ENCODE assay signal across 13 cellular contexts in genomic region chr7:140829720-140830119, GRCh38.
DNase-seq lines count a peak whose midpoint lies in the region; ATAC-seq and TF ChIP-seq lines count a peak whose summit lies in the region.
"Had no signal": no experiment of that assay in that cellular context is flagged by ENCODE, and none has a peak within 500 bp of the region (broad histone marks: within the 10 kb centered on the region; RNA-seq: fewer than 3 reads in every experiment).

No MANE protein-coding gene starts in this region.

- no peaks in the 10 kb centered on the region for H3K4me1 Mint-ChIP-seq in activated T-cell treated with anti-CD3 and anti-CD28 coated beads, Interleukin-2, amount 50 U/mL, for 72 hours (ENCODE audit: low read depth)
- H3K4me1 Mint-ChIP-seq in activated T-cell treated with anti-CD3 and anti-CD28 coated beads, Interleukin-2, amount 50 U/mL, for 4 hours (ENCODE audit: low read depth), result no peaks in the 10 kb centered on the region
- H3K4me1 Mint-ChIP-seq in stimulated activated naive CD8-positive, alpha-beta T cell treated with anti-CD3 and anti-CD28 coated beads, Interleukin-15, Interleukin-2, amounts not matched to agents 100 ng/mL and 50 ng/mL, for 24 hours (ENCODE audit: low read depth), result no peaks in the 10 kb centered on the region
- H3K4me1 Mint-ChIP-seq in stimulated activated naive CD8-positive, alpha-beta T cell treated with anti-CD3 and anti-CD28 coated beads, Interleukin-15, amount 100 ng/mL, for 72 hours, result no peaks in the 10 kb centered on the region
- no peaks in the 10 kb centered on the region for H3K4me1 Mint-ChIP-seq in activated T-helper 17 cell treated with anti-CD3 and anti-CD28 coated beads, Interleukin-2, amount 50 U/mL, for 72 hours
- peaks cover 2% of the 10 kb centered on the region for H3K4me1 Mint-ChIP-seq in progenitor cell of endocrine pancreas (ENCODE audit: low read depth)
- peaks cover 0 to 2% of the 10 kb centered on the region in 2 donors for H3K4me1 Mint-ChIP-seq in stimulated activated naive B cell treated with anti-CD40 and anti-IgM and Interleukin-4, amounts not matched to agents 10 μg/mL and 1 μg/mL and 100 μg/mL, for 72 hours
- H3K4me1 Mint-ChIP-seq: CD14-positive monocyte, GM23338 had no signal

- no peak overlapping the region for H3K4me3 Mint-ChIP-seq in activated T-cell treated with anti-CD3 and anti-CD28 coated beads, Interleukin-2, amount 50 U/mL, for 72 hours
- H3K4me3 Mint-ChIP-seq in activated T-cell treated with anti-CD3 and anti-CD28 coated beads, Interleukin-2, amount 50 U/mL, for 4 hours, result no peak overlapping the region
- no peak overlapping the region for H3K4me3 Mint-ChIP-seq in stimulated activated naive CD8-positive, alpha-beta T cell treated with anti-CD3 and anti-CD28 coated beads, Interleukin-15, Interleukin-2, amounts not matched to agents 100 ng/mL and 50 ng/mL, for 24 hours
- H3K4me3 Mint-ChIP-seq in stimulated activated naive CD8-positive, alpha-beta T cell treated with anti-CD3 and anti-CD28 coated beads, Interleukin-15, amount 100 ng/mL, for 72 hours, result no peak overlapping the region
- H3K4me3 Mint-ChIP-seq in activated T-helper 17 cell treated with anti-CD3 and anti-CD28 coated beads, Interleukin-2, amount 50 U/mL, for 72 hours, result no peak overlapping the region
- H3K4me3 Mint-ChIP-seq in progenitor cell of endocrine pancreas (ENCODE audit: low read depth), result no peak overlapping the region
- H3K4me3 Mint-ChIP-seq in stimulated activated naive B cell treated with anti-CD40 and anti-IgM and Interleukin-4, amounts not matched to agents 10 μg/mL and 1 μg/mL and 100 μg/mL, for 72 hours, result no peak overlapping the region
- H3K4me3 Mint-ChIP-seq: CD14-positive monocyte; CD8-positive, alpha-beta T cell; GM23338 had no signal

- DNase-seq in activated T-cell treated with anti-CD3 and anti-CD28 coated beads, Interleukin-2, amount 50 U/mL, for 72 hours, result no peak
- no peak for DNase-seq in activated T-cell treated with anti-CD3 and anti-CD28 coated beads, Interleukin-2, amount 50 U/mL, for 4 hours
- DNase-seq in stimulated activated naive CD8-positive, alpha-beta T cell treated with anti-CD3 and anti-CD28 coated beads, Interleukin-15, amount 100 ng/mL, for 72 hours, result no peak
- DNase-seq in progenitor cell of endocrine pancreas (ENCODE audit: low spot score, unreplicated experiment), result no peak
- no peak for DNase-seq in NCI-H1417 (lab: John Stamatoyannopoulos, UW)
- no peak for DNase-seq in stimulated activated naive B cell treated with anti-CD40 and anti-IgM and Interleukin-4, amounts not matched to agents 10 μg/mL and 1 μg/mL and 100 μg/mL, for 72 hours
- DNase-seq: 8988T; CD8-positive, alpha-beta T cell; HCEC 1CT had no signal

- peak overlapping the region; percentile 7 for H3K27ac Mint-ChIP-seq in activated T-cell treated with anti-CD3 and anti-CD28 coated beads, Interleukin-2, amount 50 U/mL, for 72 hours
- H3K27ac Mint-ChIP-seq in stimulated activated naive CD8-positive, alpha-beta T cell treated with anti-CD3 and anti-CD28 coated beads, Interleukin-15, Interleukin-2, amounts not matched to agents 100 ng/mL and 50 ng/mL, for 24 hours, result peak overlapping the region; percentile 56
- no peak overlapping the region for H3K27ac Mint-ChIP-seq in stimulated activated naive CD8-positive, alpha-beta T cell treated with anti-CD3 and anti-CD28 coated beads, Interleukin-15, amount 100 ng/mL, for 72 hours
- H3K27ac Mint-ChIP-seq in activated T-helper 17 cell treated with anti-CD3 and anti-CD28 coated beads, Interleukin-2, amount 50 U/mL, for 72 hours, result peak overlapping the region; percentile 12
- H3K27ac Mint-ChIP-seq in progenitor cell of endocrine pancreas, result peak overlapping the region; percentile 21
- no peak overlapping the region for H3K27ac Mint-ChIP-seq in stimulated activated naive B cell treated with anti-CD40 and anti-IgM and Interleukin-4, amounts not matched to agents 10 μg/mL and 1 μg/mL and 100 μg/mL, for 72 hours
- H3K27ac Mint-ChIP-seq: CD14-positive monocyte; CD8-positive, alpha-beta T cell; GM23338 had no signal

- H3K9me3 Mint-ChIP-seq in activated T-cell treated with anti-CD3 and anti-CD28 coated beads, Interleukin-2, amount 50 U/mL, for 72 hours, result no peaks in the 10 kb centered on the region
- H3K9me3 Mint-ChIP-seq in activated T-cell treated with anti-CD3 and anti-CD28 coated beads, Interleukin-2, amount 50 U/mL, for 4 hours, result no peaks in the 10 kb centered on the region
- H3K9me3 Mint-ChIP-seq in stimulated activated naive CD8-positive, alpha-beta T cell treated with anti-CD3 and anti-CD28 coated beads, Interleukin-15, Interleukin-2, amounts not matched to agents 100 ng/mL and 50 ng/mL, for 24 hours, result no peaks in the 10 kb centered on the region
- no peaks in the 10 kb centered on the region for H3K9me3 Mint-ChIP-seq in stimulated activated naive CD8-positive, alpha-beta T cell treated with anti-CD3 and anti-CD28 coated beads, Interleukin-15, amount 100 ng/mL, for 72 hours
- no peaks in the 10 kb centered on the region for H3K9me3 Mint-ChIP-seq in activated T-helper 17 cell treated with anti-CD3 and anti-CD28 coated beads, Interleukin-2, amount 50 U/mL, for 72 hours
- H3K9me3 Mint-ChIP-seq in progenitor cell of endocrine pancreas (ENCODE audit: low read depth), result peaks cover 8% of the 10 kb centered on the region
- no peaks in the 10 kb centered on the region for H3K9me3 Mint-ChIP-seq in stimulated activated naive B cell treated with anti-CD40 and anti-IgM and Interleukin-4, amounts not matched to agents 10 μg/mL and 1 μg/mL and 100 μg/mL, for 72 hours
- H3K9me3 Mint-ChIP-seq: CD8-positive, alpha-beta T cell; GM23338 had no signal

- ATAC-seq in activated T-cell treated with anti-CD3 and anti-CD28 coated beads, Interleukin-2, amount 50 U/mL, for 72 hours (replicated peaks in 1 of 2), result no peak
- ATAC-seq in activated T-cell treated with anti-CD3 and anti-CD28 coated beads, Interleukin-2, amount 50 U/mL, for 4 hours, result no peak
- no peak for ATAC-seq in stimulated activated naive CD8-positive, alpha-beta T cell treated with anti-CD3 and anti-CD28 coated beads, Interleukin-15, amount 100 ng/mL, for 72 hours
- ATAC-seq in activated T-helper 17 cell treated with anti-CD3 and anti-CD28 coated beads, Interleukin-2, amount 50 U/mL, for 72 hours (replicated peaks), result no peak
- no peak for ATAC-seq in stimulated activated naive B cell treated with anti-CD40 and anti-IgM and Interleukin-4, amounts not matched to agents 10 μg/mL and 1 μg/mL and 100 μg/mL, for 72 hours (replicated peaks)
- ATAC-seq: CD8-positive, alpha-beta T cell; GM23338 had no signal

- no peaks in the 10 kb centered on the region for H3K27me3 Mint-ChIP-seq in activated T-cell treated with anti-CD3 and anti-CD28 coated beads, Interleukin-2, amount 50 U/mL, for 72 hours (ENCODE audit: low read depth)
- H3K27me3 Mint-ChIP-seq in activated T-cell treated with anti-CD3 and anti-CD28 coated beads, Interleukin-2, amount 50 U/mL, for 4 hours (ENCODE audit: low read depth), result no peaks in the 10 kb centered on the region
- H3K27me3 Mint-ChIP-seq in stimulated activated naive CD8-positive, alpha-beta T cell treated with anti-CD3 and anti-CD28 coated beads, Interleukin-15, Interleukin-2, amounts not matched to agents 100 ng/mL and 50 ng/mL, for 24 hours, result no peaks in the 10 kb centered on the region
- no peaks in the 10 kb centered on the region for H3K27me3 Mint-ChIP-seq in stimulated activated naive CD8-positive, alpha-beta T cell treated with anti-CD3 and anti-CD28 coated beads, Interleukin-15, amount 100 ng/mL, for 72 hours
- no peaks in the 10 kb centered on the region for H3K27me3 Mint-ChIP-seq in activated T-helper 17 cell treated with anti-CD3 and anti-CD28 coated beads, Interleukin-2, amount 50 U/mL, for 72 hours
- no peaks in the 10 kb centered on the region for H3K27me3 Mint-ChIP-seq in progenitor cell of endocrine pancreas
- no peaks in the 10 kb centered on the region for H3K27me3 Mint-ChIP-seq in stimulated activated naive B cell treated with anti-CD40 and anti-IgM and Interleukin-4, amounts not matched to agents 10 μg/mL and 1 μg/mL and 100 μg/mL, for 72 hours

- H3K36me3 Mint-ChIP-seq in activated T-cell treated with anti-CD3 and anti-CD28 coated beads, Interleukin-2, amount 50 U/mL, for 72 hours (ENCODE audit: insufficient read depth in 2 of 2), result peaks cover 3 to 7% of the 10 kb centered on the region in 2 donors
- peaks cover 43% of the 10 kb centered on the region for H3K36me3 Mint-ChIP-seq in activated T-cell treated with anti-CD3 and anti-CD28 coated beads, Interleukin-2, amount 50 U/mL, for 4 hours (ENCODE audit: insufficient read depth)
- peaks cover 41% of the 10 kb centered on the region for H3K36me3 Mint-ChIP-seq in stimulated activated naive CD8-positive, alpha-beta T cell treated with anti-CD3 and anti-CD28 coated beads, Interleukin-15, Interleukin-2, amounts not matched to agents 100 ng/mL and 50 ng/mL, for 24 hours (ENCODE audit: low read depth)
- peaks cover 49% of the 10 kb centered on the region for H3K36me3 Mint-ChIP-seq in activated T-helper 17 cell treated with anti-CD3 and anti-CD28 coated beads, Interleukin-2, amount 50 U/mL, for 72 hours (ENCODE audit: low read depth)
- H3K36me3 Mint-ChIP-seq in progenitor cell of endocrine pancreas (ENCODE audit: insufficient read depth), result peaks cover 43% of the 10 kb centered on the region
- peaks cover 17 to 58% of the 10 kb centered on the region in 2 donors for H3K36me3 Mint-ChIP-seq in stimulated activated naive B cell treated with anti-CD40 and anti-IgM and Interleukin-4, amounts not matched to agents 10 μg/mL and 1 μg/mL and 100 μg/mL, for 72 hours

- no peak for TF ChIP-seq CTCF in progenitor cell of endocrine pancreas (IDR thresholded peaks at IDR 0.05; ENCODE audit: unreplicated experiment)

Comparison
In these comparisons a context has a peak if more than half of its experiments do, and no peak if none do; other contexts are left out.
1. H3K27ac Mint-ChIP-seq: peak in activated T-cell treated with anti-CD3 and anti-CD28 coated beads, Interleukin-2, amount 50 U/mL, for 72 hours (single experiment), stimulated activated naive CD8-positive, alpha-beta T cell treated with anti-CD3 and anti-CD28 coated beads, Interleukin-15, Interleukin-2, amounts not matched to agents 100 ng/mL and 50 ng/mL, for 24 hours (single experiment), activated T-helper 17 cell treated with anti-CD3 and anti-CD28 coated beads, Interleukin-2, amount 50 U/mL, for 72 hours (single experiment) and progenitor cell of endocrine pancreas (single experiment); none in stimulated activated naive CD8-positive, alpha-beta T cell treated with anti-CD3 and anti-CD28 coated beads, Interleukin-15, amount 100 ng/mL, for 72 hours (0 of 2) and stimulated activated naive B cell treated with anti-CD40 and anti-IgM and Interleukin-4, amounts not matched to agents 10 μg/mL and 1 μg/mL and 100 μg/mL, for 72 hours (single experiment).